In genomic region chr6:21665436-21666199, GRCh38 we compare ENCODE assay signal across 8 cellular contexts.
DNase-seq lines count a peak whose midpoint lies in the region; ATAC-seq lines count a peak whose summit lies in the region.

No MANE protein-coding gene starts in this region.

- peak overlapping the region; percentile 59 for H3K4me3 Mint-ChIP-seq in stimulated activated naive CD8-positive, alpha-beta T cell treated with anti-CD3 and anti-CD28 coated beads, Interleukin-15, Interleukin-2, amounts not matched to agents 100 ng/mL and 50 ng/mL, for 24 hours
- peak overlapping the region; percentile 63 for H3K4me3 Mint-ChIP-seq in dendritic cell treated with granulocyte-macrophage colony-stimulating factor and Interleukin-4, amounts not matched to agents 40 ng/mL and 50 ng/mL, for 4 days

- no peaks in the 10 kb centered on the region for H3K9me3 Mint-ChIP-seq in stimulated activated naive CD8-positive, alpha-beta T cell treated with anti-CD3 and anti-CD28 coated beads, Interleukin-15, Interleukin-2, amounts not matched to agents 100 ng/mL and 50 ng/mL, for 24 hours
- no peaks in the 10 kb centered on the region for H3K9me3 Mint-ChIP-seq in dendritic cell treated with granulocyte-macrophage colony-stimulating factor and Interleukin-4, amounts not matched to agents 40 ng/mL and 50 ng/mL, for 4 days

- H3K9me3 ChIP-seq in mucosa of rectum (ENCODE audit: control insufficient read depth in 2 of 2, low read length in 2 of 2): no peaks in the 10 kb centered on the region

- no peak overlapping the region for H3K9ac ChIP-seq in mucosa of rectum (ENCODE audit: low read depth in 1 of 2, low read length in 2 of 2)

- peaks cover 11 to 15% of the 10 kb centered on the region in 2 donors for H3K4me1 ChIP-seq in mucosa of rectum (ENCODE audit: control insufficient read depth in 2 of 2, insufficient read depth in 2 of 2, low read length in 2 of 2)

- no peak for DNase-seq in stimulated activated naive CD8-positive, alpha-beta T cell treated with anti-CD3 and anti-CD28 coated beads, Interleukin-15, Interleukin-2, amounts not matched to agents 100 U/mL and 50 U/mL, for 24 hours
- DNase-seq in NCI-H1092 treated with DMSO at 0.1 percent for 48 hours (lab: John Stamatoyannopoulos, UW) (no peak), ureter (ENCODE audit: low spot score) (no peak), UCSD-AML1 (lab: John Stamatoyannopoulos, UW; ENCODE audit: unreplicated experiment) (no peak)

- H3K27me3 ChIP-seq in mucosa of rectum (ENCODE audit: control insufficient read depth in 2 of 2, insufficient read depth in 2 of 2, low read length in 2 of 2): peaks cover 36 to 40% of the 10 kb centered on the region in 2 donors

- H3K36me3 ChIP-seq in mucosa of rectum (ENCODE audit: control insufficient read depth in 2 of 2, insufficient read depth in 2 of 2, low read length in 2 of 2): no peaks in the 10 kb centered on the region

- H3K36me3 Mint-ChIP-seq in stimulated activated naive CD8-positive, alpha-beta T cell treated with anti-CD3 and anti-CD28 coated beads, Interleukin-15, Interleukin-2, amounts not matched to agents 100 ng/mL and 50 ng/mL, for 24 hours (ENCODE audit: low read depth): no peaks in the 10 kb centered on the region
- H3K36me3 Mint-ChIP-seq in dendritic cell treated with granulocyte-macrophage colony-stimulating factor and Interleukin-4, amounts not matched to agents 40 ng/mL and 50 ng/mL, for 4 days (ENCODE audit: low read depth): no peaks in the 10 kb centered on the region

- no peak for ATAC-seq in stimulated activated naive CD8-positive, alpha-beta T cell treated with anti-CD3 and anti-CD28 coated beads, Interleukin-15, Interleukin-2, amounts not matched to agents 100 U/mL and 50 U/mL, for 24 hours
- ATAC-seq in HG03439 (IDR thresholded peaks at IDR 0.05; ENCODE audit: unreplicated experiment): no peak

- intact Hi-C loops in dendritic cell treated with granulocyte-macrophage colony-stimulating factor and Interleukin-4, amounts not matched to agents 40 ng/mL and 50 ng/mL, for 4 days (cut with micrococcal nuclease): no loop called here

- peaks cover 68% of the 10 kb centered on the region for H3K27me3 Mint-ChIP-seq in stimulated activated naive CD8-positive, alpha-beta T cell treated with anti-CD3 and anti-CD28 coated beads, Interleukin-15, Interleukin-2, amounts not matched to agents 100 ng/mL and 50 ng/mL, for 24 hours
- peaks cover 69% of the 10 kb centered on the region for H3K27me3 Mint-ChIP-seq in dendritic cell treated with granulocyte-macrophage colony-stimulating factor and Interleukin-4, amounts not matched to agents 40 ng/mL and 50 ng/mL, for 4 days

- peaks cover 28% of the 10 kb centered on the region for H3K4me1 Mint-ChIP-seq in stimulated activated naive CD8-positive, alpha-beta T cell treated with anti-CD3 and anti-CD28 coated beads, Interleukin-15, Interleukin-2, amounts not matched to agents 100 ng/mL and 50 ng/mL, for 24 hours (ENCODE audit: low read depth)
- peaks cover 36% of the 10 kb centered on the region for H3K4me1 Mint-ChIP-seq in dendritic cell treated with granulocyte-macrophage colony-stimulating factor and Interleukin-4, amounts not matched to agents 40 ng/mL and 50 ng/mL, for 4 days (ENCODE audit: low read depth)

- no peak overlapping the region for H3K27ac Mint-ChIP-seq in stimulated activated naive CD8-positive, alpha-beta T cell treated with anti-CD3 and anti-CD28 coated beads, Interleukin-15, Interleukin-2, amounts not matched to agents 100 ng/mL and 50 ng/mL, for 24 hours
- H3K27ac Mint-ChIP-seq in dendritic cell treated with granulocyte-macrophage colony-stimulating factor and Interleukin-4, amounts not matched to agents 40 ng/mL and 50 ng/mL, for 4 days: no peak overlapping the region

- peak overlapping the region; percentile 60 to 66 for H3K4me3 ChIP-seq in mucosa of rectum (ENCODE audit: low read length in 2 of 2)

- no peak overlapping the region for H3K27ac ChIP-seq in mucosa of rectum (ENCODE audit: low read depth in 2 of 2, low read length in 2 of 2)
